ENCODE assay signal across 8 cellular contexts in the genomic region with DNA sequence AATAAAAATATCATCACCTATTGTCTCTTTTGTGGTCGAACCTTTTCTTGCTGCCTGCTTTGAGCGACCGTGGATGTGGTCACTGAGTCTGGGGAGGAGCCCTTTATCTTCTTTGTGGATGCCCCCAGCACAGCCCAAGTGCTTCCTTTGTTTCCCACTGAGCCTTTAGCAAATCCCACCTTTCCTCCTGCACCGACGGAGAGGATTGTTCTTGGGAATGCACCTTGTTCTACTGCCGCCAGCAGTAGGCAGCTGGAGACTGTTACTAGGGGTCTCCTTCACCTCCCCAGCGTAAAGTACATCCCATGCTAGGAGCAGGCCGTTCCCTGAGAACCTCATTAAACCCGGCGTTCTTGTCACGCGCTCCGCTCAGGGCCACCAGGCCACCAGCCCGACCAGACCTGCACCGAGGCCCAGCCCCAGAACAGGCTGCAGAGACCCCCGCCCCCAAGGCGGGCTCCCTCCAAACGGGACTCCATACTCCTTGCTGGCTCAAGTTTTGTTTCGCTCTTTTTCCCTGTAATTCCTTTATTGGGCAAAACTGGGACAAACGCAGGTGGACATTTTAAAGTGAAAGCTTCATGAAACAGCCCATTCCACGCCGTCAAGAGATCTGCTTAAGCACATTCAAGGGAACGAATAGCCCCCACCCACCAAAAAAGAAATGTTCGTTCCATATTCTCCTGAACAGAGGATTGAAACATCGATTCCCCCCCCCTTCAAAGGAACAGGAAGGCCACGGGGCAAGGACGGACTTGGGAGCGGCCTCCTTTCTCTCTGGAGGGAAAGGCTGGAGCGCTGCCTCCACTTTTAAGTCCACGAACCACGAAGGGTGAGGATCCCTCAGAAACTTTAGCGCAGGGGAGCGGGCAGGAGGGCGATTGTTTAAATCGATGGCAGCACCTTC. TPM values are rescaled to one million over a fixed set of nuclear protein-coding genes. Genes with fewer than 3 reads are reported as not detected.
DNase-seq lines count a peak whose midpoint lies in the region; ATAC-seq, FAIRE-seq and TF ChIP-seq lines count a peak whose summit lies in the region.

No MANE protein-coding gene starts in this region.

- intact Hi-C loops in Caco-2 (cut with micrococcal nuclease; ENCODE audit: unreplicated experiment): loop anchor here (1.0 to 5.0 kb wide), 4 partner anchors 23 to 211 kb away; a partner anchor contains a TSS
- intact Hi-C loops in adrenal gland (cut with DNase I): loop anchor here (5.0 kb wide), 1 partner anchor 101 kb away; no protein-coding TSS in a partner anchor
- intact Hi-C loops in left cardiac atrium (cut with DNase I): loop anchor here (1.0 to 5.0 kb wide), 3 partner anchors 100 to 116 kb away; no protein-coding TSS in a partner anchor

- H3K9me3 ChIP-seq in Caco-2: no peaks in the 10 kb centered on the region
- no peaks in the 10 kb centered on the region for H3K9me3 ChIP-seq in adrenal gland (replicated peaks in 1 of 3)
- H3K9me3 ChIP-seq in parathyroid adenoma (ENCODE audit: control insufficient read depth, low read length): no peaks in the 10 kb centered on the region

- H3K27ac ChIP-seq in adrenal gland (peak overlapping the region; percentile 94 to 100 (median 99)), parathyroid adenoma (peak overlapping the region; percentile 99)

- CTCF ChIA-PET in Caco-2 (lab: Charles Lee): interaction anchor here (0.7 to 2.5 kb wide), 7 partner anchors 14 to 122 kb away, joined by 3 to 32 read pairs (median 7); a partner anchor contains a TSS

- ATAC-seq in left cardiac atrium: peak; percentile 9

- H3K4me3 ChIP-seq in Caco-2 (ENCODE audit: low read depth, low read length) (peak overlapping the region; percentile 98), adrenal gland (peak overlapping the region; percentile 33 to 82 (median 52)), parathyroid adenoma (ENCODE audit: low read depth, low read length) (peak overlapping the region; percentile 97)

- H2AFZ ChIP-seq in parathyroid adenoma: peak overlapping the region; percentile 90

- TF ChIP-seq POLR2A in adrenal gland (IDR thresholded peaks at IDR 0.05): peak in 1 of 2 donors; percentile 19

- TF ChIP-seq CTCF in Caco-2 (IDR thresholded peaks at IDR 0.05; ENCODE audit: insufficient read depth in 1 of 2, low read depth in 1 of 2, low read length in 1 of 2, severe bottlenecking in 1 of 2, unreplicated experiment in 1 of 2) (peak in 1 of 2 experiments; percentile 45), adrenal gland (IDR thresholded peaks at IDR 0.05) (no peak), parathyroid adenoma (IDR thresholded peaks at IDR 0.05) (no peak)

- H3K9ac ChIP-seq in parathyroid adenoma: peak overlapping the region; percentile 99

- peak overlapping the region; percentile 97 for H3K4me3 Mint-ChIP-seq in Caco-2 (ENCODE audit: unreplicated experiment)

- H3K4me2 ChIP-seq in parathyroid adenoma (ENCODE audit: low read length): peak overlapping the region; percentile 98

- no peaks in the 10 kb centered on the region for H3K27me3 ChIP-seq in Caco-2 (replicated peaks; ENCODE audit: control insufficient read depth, insufficient read depth, low read length)
- H3K27me3 ChIP-seq in adrenal gland: no peaks in the 10 kb centered on the region
- H3K27me3 ChIP-seq in parathyroid adenoma (ENCODE audit: control insufficient read depth, insufficient read depth, low read length): no peaks in the 10 kb centered on the region

- H3K36me3 Mint-ChIP-seq in Caco-2 (ENCODE audit: insufficient read depth, unreplicated experiment): peaks cover 52% of the 10 kb centered on the region

- no peaks in the 10 kb centered on the region for H3K27me3 Mint-ChIP-seq in Caco-2 (ENCODE audit: insufficient read depth, unreplicated experiment)

- DNase-seq in Caco-2: peak; percentile 80 to 87
- peak; percentile 70 for DNase-seq in HT-29 (ENCODE audit: low spot score)
- peak; percentile 27 for DNase-seq in RCC 7860 (ENCODE audit: low spot score)
- DNase-seq in adrenal gland: peak; percentile 63 to 86 (median 70)
- DNase-seq in left cardiac atrium: peak; percentile 65
- no peak for DNase-seq in NCI-H2107 treated with DMSO at 0.1 percent for 48 hours (lab: John Stamatoyannopoulos, UW; ENCODE audit: unreplicated experiment)
- DNase-seq in COLO829 (ENCODE audit: low spot score): no peak

- peaks cover 28% of the 10 kb centered on the region for H3K4me1 Mint-ChIP-seq in Caco-2 (ENCODE audit: low read depth, unreplicated experiment)

- H3K36me3 ChIP-seq in Caco-2 (ENCODE audit: control insufficient read depth, insufficient read depth, low read length) (peaks cover 2% of the 10 kb centered on the region; the same call in 1 of the 2 replicates), adrenal gland (replicated peaks in 1 of 2) (peaks cover 0 to 23% of the 10 kb centered on the region in 2 donors), parathyroid adenoma (ENCODE audit: control insufficient read depth, insufficient read depth, low read length) (no peaks in the 10 kb centered on the region)

- no peaks in the 10 kb centered on the region for H3K9me3 Mint-ChIP-seq in Caco-2 (ENCODE audit: unreplicated experiment)

- H3K27ac Mint-ChIP-seq in Caco-2 (ENCODE audit: unreplicated experiment): peak overlapping the region; percentile 99

- BruUV-seq in Caco-2 (replicated peaks; lab: Mats Ljungman, UMichigan): TSS peak; percentile 70

- no peak for FAIRE-seq in RCC 7860 (lab: Jason Lieb, UNC)

- peaks cover 6% of the 10 kb centered on the region for H3K4me1 ChIP-seq in Caco-2
- H3K4me1 ChIP-seq in adrenal gland (replicated peaks in 1 of 2): peaks cover 20 to 48% of the 10 kb centered on the region in 2 donors
- peaks cover 28% of the 10 kb centered on the region for H3K4me1 ChIP-seq in parathyroid adenoma

- POLR2A ChIA-PET in Caco-2 (lab: Charles Lee): interaction anchor here (0.6 to 4.7 kb wide), 22 partner anchors 10 to 472 kb away, joined by 3 to 73 read pairs (median 5); a partner anchor contains a TSS

- peaks cover 14% of the 10 kb centered on the region for H3K79me2 ChIP-seq in parathyroid adenoma

- WGBS in adrenal gland, 4 donors: 3 to 5% (median 4%) methylated on average over 31 to 35 of the region's 35 CpGs

RNA-seq across cellular contexts. Expression of a gene that starts 1.1 kb away (rescaled TPM):
- 217 and 250 TPM in 2 replicates for total RNA-seq in Caco-2 (2022)
- total RNA-seq in HT-29 (2014; rRNA removed; shearing (Covaris generic)): 168 and 205 TPM in 2 replicates
- 100 to 1,000 TPM in 6 of 8 donors, 10 to 100 TPM in 2; 87.3 to 429 (median 180) TPM for total RNA-seq in adrenal gland
- polyA plus RNA-seq in adrenal gland: 100 to 1,000 TPM in 1 of 3 donors, 10 to 100 TPM in 2; 41.1 to 237 (median 75.9) TPM
- 100 to 1,000 TPM; 107 to 389 TPM for total RNA-seq in left cardiac atrium

RNA-seq across cellular contexts. Expression of a gene that starts 23.4 kb away (rescaled TPM):
- total RNA-seq in Caco-2 (2022): 85.1 and 96.8 TPM in 2 replicates
- total RNA-seq in HT-29 (2014; rRNA removed; shearing (Covaris generic)): 23.9 and 38.8 TPM in 2 replicates
- total RNA-seq in adrenal gland: 10 to 100 TPM; 24.8 to 85.2 (median 51.1) TPM
- polyA plus RNA-seq in adrenal gland: 10 to 100 TPM; 14.9 to 28.4 (median 19.2) TPM
- 10 to 100 TPM; 34.0 to 37.3 TPM for total RNA-seq in left cardiac atrium

RNA-seq across cellular contexts. Expression of a gene that starts 39.5 kb away (rescaled TPM):
- total RNA-seq in Caco-2 (2022) (82.9 and 85.5 TPM in 2 replicates), adrenal gland (10 to 100 TPM in 7 of 8 donors, 1 to 10 TPM in 1; 8.3 to 68.9 (median 46.1) TPM), left cardiac atrium (10 to 100 TPM; 30.3 to 54.8 TPM)
- total RNA-seq in HT-29 (2014; rRNA removed; shearing (Covaris generic)): 92.3 and 93.1 TPM in 2 replicates
- polyA plus RNA-seq in adrenal gland: 100 to 1,000 TPM in 1 of 3 donors, 10 to 100 TPM in 2; 47.2 to 108 (median 51.5) TPM

RNA-seq across cellular contexts. Expression of a gene that starts 46.4 kb away (rescaled TPM):
- total RNA-seq in Caco-2 (2022) (11.0 and 15.1 TPM in 2 replicates), adrenal gland (100 to 1,000 TPM in 2 of 8 donors, 10 to 100 TPM in 6; 34.1 to 122 (median 78.3) TPM), left cardiac atrium (10 to 100 TPM; 84.7 to 91.4 TPM)
- total RNA-seq in HT-29 (2014; rRNA removed; shearing (Covaris generic)): 2.7 and 10.4 TPM in 2 replicates
- 100 to 1,000 TPM in 2 of 3 donors, 10 to 100 TPM in 1; 37.7 to 130 (median 118) TPM for polyA plus RNA-seq in adrenal gland

RNA-seq across cellular contexts. Expression of a gene that starts 57.7 kb away (rescaled TPM):
- total RNA-seq in Caco-2 (2022): 113 and 123 TPM in 2 replicates
- total RNA-seq in HT-29 (2014; rRNA removed; shearing (Covaris generic)): 107 and 109 TPM in 2 replicates
- 100 to 1,000 TPM in 7 of 8 donors, 10 to 100 TPM in 1; 93.8 to 199 (median 172) TPM for total RNA-seq in adrenal gland
- 100 to 1,000 TPM; 130 to 295 (median 214) TPM for polyA plus RNA-seq in adrenal gland
- 10 to 100 TPM; 86.5 to 97.1 TPM for total RNA-seq in left cardiac atrium

Comparison
In these comparisons a context has a peak if more than half of its experiments do, and no peak if none do; other contexts are left out.
1. DNase-seq: peak in Caco-2 (2 of 2), HT-29 (single experiment), RCC 7860 (single experiment), adrenal gland (7 of 7) and left cardiac atrium (single experiment); none in NCI-H2107 treated with DMSO at 0.1 percent for 48 hours (single experiment) and COLO829 (single experiment).
2. Peak in every context shown above with its lines, with median percentiles within 50 percentile points of each other: H3K4me3 ChIP-seq.